In the genomic region with DNA sequence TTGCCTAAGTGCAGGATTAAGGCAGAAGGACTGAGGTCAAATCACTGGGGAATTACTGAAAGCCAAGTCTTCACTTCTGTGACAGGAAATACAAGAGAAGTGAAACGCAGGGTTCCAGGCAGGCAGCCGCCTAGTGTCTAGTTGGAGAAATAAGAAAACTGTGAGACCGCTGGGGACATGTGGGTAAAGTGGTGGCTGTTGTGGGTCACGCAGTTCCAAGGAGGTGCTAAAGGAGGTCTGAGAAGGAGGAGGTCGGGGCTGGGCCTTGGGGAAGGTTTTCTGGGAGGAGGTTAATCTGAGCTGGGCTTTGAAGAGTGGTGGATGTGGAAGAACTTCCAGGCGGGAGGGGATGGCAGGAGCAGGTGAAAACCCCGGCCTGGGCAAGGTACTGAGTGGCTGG, we compare ENCODE assay signal across 11 cellular contexts. TPM values are rescaled to one million over a fixed set of nuclear protein-coding genes. Genes with fewer than 3 reads are reported as not detected.
DNase-seq lines count a peak whose midpoint lies in the region; ATAC-seq, FAIRE-seq and TF ChIP-seq lines count a peak whose summit lies in the region.
"Had no signal": no experiment of that assay in that cellular context is flagged by ENCODE, and none has a peak within 500 bp of the region (broad histone marks: within the 10 kb centered on the region; RNA-seq: fewer than 3 reads in every experiment).

No MANE protein-coding gene starts in this region.

- H3K36me3 Mint-ChIP-seq in Caco-2 (ENCODE audit: insufficient read depth, unreplicated experiment): peaks cover 58% of the 10 kb centered on the region

- POLR2A ChIA-PET in Caco-2 (lab: Charles Lee): no interaction called here
- POLR2A ChIA-PET in Panc1 (lab: Charles Lee): no interaction called here

- intact Hi-C loops in Caco-2 (cut with micrococcal nuclease; ENCODE audit: unreplicated experiment): loop anchor here (5.0 kb wide), 1 partner anchor 59 kb away; no protein-coding TSS in a partner anchor
- intact Hi-C loops in Panc1 (cut with micrococcal nuclease; ENCODE audit: unreplicated experiment): no loop called here

- CTCF ChIA-PET in Caco-2 (lab: Charles Lee) (no interaction called here), Panc1 (lab: Charles Lee) (no interaction called here)

- H3K9me3 ChIP-seq in Caco-2 (no peaks in the 10 kb centered on the region), Panc1 (ENCODE audit: control insufficient read depth, insufficient read depth, low read depth, low read length) (no peaks in the 10 kb centered on the region)

- TF ChIP-seq CTCF in Caco-2 (IDR thresholded peaks at IDR 0.05; ENCODE audit: insufficient read depth in 1 of 2, low read depth in 1 of 2, low read length in 1 of 2, severe bottlenecking in 1 of 2, unreplicated experiment in 1 of 2): peak in 1 of 2 experiments; percentile 16
- TF ChIP-seq CTCF in Panc1 (IDR thresholded peaks at IDR 0.05): no peak

- in situ Hi-C loops in Panc1 (cut with HindIII; ENCODE audit: low pct_unique_long_range_greater_than_20kb, low sequenced_read_pairs): no loop called here

- no peaks in the 10 kb centered on the region for H3K9me3 Mint-ChIP-seq in Caco-2 (ENCODE audit: unreplicated experiment)

- DNase-seq in Caco-2 (no peak), GM18507 (ENCODE audit: extremely low spot score, insufficient read length, low read depth) (peak; percentile 36), Panc1 (ENCODE audit: low read depth, low spot score) (no peak), left lobe of liver (ENCODE audit: low spot score) (no peak), NCI-H2029 (lab: John Stamatoyannopoulos, UW) (no peak), Ammon's horn (ENCODE audit: low spot score) (no peak)
- DNase-seq: activated CD8-positive, alpha-beta memory T cell treated with anti-CD3 and anti-CD28 coated beads, Interleukin-2, amount 50 U/mL, for 48 hours; SIG-M5 had no signal

- no TSS peak for BruUV-seq in Caco-2 (replicated peaks; lab: Mats Ljungman, UMichigan)
- TSS peak; percentile 34 for BruUV-seq in Panc1 (replicated peaks; lab: Mats Ljungman, UMichigan)

- no peaks in the 10 kb centered on the region for H3K27me3 ChIP-seq in Caco-2 (replicated peaks; ENCODE audit: control insufficient read depth, insufficient read depth, low read length)
- no peaks in the 10 kb centered on the region for H3K27me3 ChIP-seq in Panc1 (ENCODE audit: control insufficient read depth, insufficient read depth, low read length)

- H3K27ac ChIP-seq in Panc1 (ENCODE audit: low read length): no peak overlapping the region

- ATAC-seq in Panc1 (no peak), left lobe of liver (peak; percentile 27), HG03342 (IDR thresholded peaks at IDR 0.05; ENCODE audit: unreplicated experiment) (no peak), HG02981 (IDR thresholded peaks at IDR 0.05; ENCODE audit: unreplicated experiment) (no peak)

- no peak overlapping the region for H3K4me3 ChIP-seq in Caco-2 (ENCODE audit: low read depth, low read length)
- H3K4me3 ChIP-seq in Panc1 (ENCODE audit: low read depth in 2 of 2, low read length in 2 of 2): no peak overlapping the region

- H3K4me3 Mint-ChIP-seq in Caco-2 (ENCODE audit: unreplicated experiment): no peak overlapping the region

- peaks cover 6% of the 10 kb centered on the region for H3K4me1 Mint-ChIP-seq in Caco-2 (ENCODE audit: low read depth, unreplicated experiment)

- no peaks in the 10 kb centered on the region for H3K4me1 ChIP-seq in Caco-2
- H3K4me1 ChIP-seq in Panc1 (ENCODE audit: control insufficient read depth, insufficient read depth, low read length): no peaks in the 10 kb centered on the region

- peaks cover 3% of the 10 kb centered on the region for H3K36me3 ChIP-seq in Caco-2 (ENCODE audit: control insufficient read depth, insufficient read depth, low read length)
- peaks cover 5% of the 10 kb centered on the region for H3K36me3 ChIP-seq in Panc1 (ENCODE audit: control insufficient read depth, insufficient read depth, low read length)

- H3K27ac Mint-ChIP-seq in Caco-2 (ENCODE audit: unreplicated experiment): peak overlapping the region; percentile 42

- FAIRE-seq in GM18507 (lab: Jason Lieb, UNC): peak; percentile 97
- FAIRE-seq: frontal cortex had no signal

- H3K27me3 Mint-ChIP-seq in Caco-2 (ENCODE audit: insufficient read depth, unreplicated experiment): no peaks in the 10 kb centered on the region

RNA-seq across cellular contexts. Expression of a gene that starts 11.2 kb away (rescaled TPM):
- total RNA-seq in Caco-2 (2022) (99.6 and 107 TPM in 2 replicates), Panc1 (2021; ENCODE audit: unreplicated experiment) (122 TPM), left lobe of liver (9.1 TPM)
- 119 TPM for polyA plus RNA-seq in Panc1 (2012; ENCODE audit: insufficient read length)

RNA-seq across cellular contexts. Expression of a gene that starts 30.2 kb away (rescaled TPM):
- total RNA-seq in Caco-2 (2022) (68.3 and 93.0 TPM in 2 replicates), Panc1 (2021; ENCODE audit: unreplicated experiment) (105 TPM), left lobe of liver (35.9 TPM)
- 198 TPM for polyA plus RNA-seq in Panc1 (2012; ENCODE audit: insufficient read length)
